33 cellular contexts compared by ENCODE assay signal in genomic region chr7:18821554-18821953, GRCh38.
"Had no signal": no experiment of that assay in that cellular context is flagged by ENCODE, and none has a peak within 500 bp of the region (broad histone marks: within the 10 kb centered on the region; RNA-seq: fewer than 3 reads in every experiment).

No MANE protein-coding gene starts in this region.

- H3K9me3 ChIP-seq: MG63 had no signal

- DNase-seq: Karpas-422, Kasumi-1, MG63, MM.1S, MV-4-11, NCI-H1048, NCI-H1092, NCI-H1092 treated with DMSO at 0.1 percent for 48 hours, NCI-H1105, NCI-H1105 treated with DMSO at 0.1 percent for 48 hours, NCI-H1417, NCI-H1417 treated with DMSO at 0.1 percent for 48 hours, NCI-H1436, NCI-H1436 treated with DMSO at 0.1 percent for 48 hours, NCI-H146, NCI-H1694, NCI-H1694 treated with DMSO at 0.1 percent for 48 hours, NCI-H187, NCI-H187 treated with DMSO at 0.1 percent for 48 hours, NCI-H1930, NCI-H2029, NCI-H2029 treated with DMSO at 0.1 percent for 48 hours, NCI-H2081, NCI-H2081 treated with DMSO at 0.1 percent for 48 hours, NCI-H2107, NCI-H2171, NCI-H2171 treated with DMSO at 0.1 percent for 48 hours, NCI-H2227 treated with DMSO at 0.1 percent for 48 hours, NCI-H226, NCI-H345, NCI-H510A, NCI-H510A treated with DMSO at 0.1 percent for 48 hours had no signal

- H3K27ac ChIP-seq: KMS-11 had no signal

- H3K36me3 ChIP-seq: MG63 had no signal

- H3K4me3 ChIP-seq: MG63 had no signal

- H3K4me2 ChIP-seq: KMS-11 had no signal

- H3K9ac ChIP-seq: KMS-11 had no signal

- H3K27me3 ChIP-seq: MG63 had no signal
